Comparison of ENCODE assay signal across 9 cellular contexts in genomic region chr10:124221356-124222297, GRCh38.
A peak's percentile ranks its signal among the peaks of the same experiment; 100 is the strongest.
DNase-seq lines count a peak whose midpoint lies in the region; ATAC-seq, FAIRE-seq and TF ChIP-seq lines count a peak whose summit lies in the region.
"Had no signal": no experiment of that assay in that cellular context is flagged by ENCODE, and none has a peak within 500 bp of the region (broad histone marks: within the 10 kb centered on the region; RNA-seq: fewer than 3 reads in every experiment).

No MANE protein-coding gene starts in this region.

- no peaks in the 10 kb centered on the region for H4K20me1 ChIP-seq in hepatocyte (ENCODE audit: insufficient read depth, poor library complexity, severe bottlenecking)

- intact Hi-C loops in pancreas (cut with DNase I) (no loop called here), body of pancreas (cut with DNase I) (no loop called here)

- peak overlapping the region; percentile 16 for H3K27ac ChIP-seq in hepatocyte
- H3K27ac ChIP-seq in pancreas, result no peak overlapping the region
- H3K27ac ChIP-seq in body of pancreas, result no peak overlapping the region
- H3K27ac ChIP-seq: suprapubic skin had no signal

- H3K4me1 ChIP-seq in hepatocyte (ENCODE audit: insufficient read depth) (peaks cover 14% of the 10 kb centered on the region), pancreas (no peaks in the 10 kb centered on the region), body of pancreas (no peaks in the 10 kb centered on the region)

- 43% methylated on average over 22 of the region's 22 CpGs for WGBS in hepatocyte (ENCODE audit: low lambda C conversion rate, missing lambda C conversion rate)
- 51 to 52% methylated on average over 22 of the region's 22 CpGs for WGBS in pancreas, 2 donors
- 33 to 51% methylated on average over 22 of the region's 22 CpGs for WGBS in body of pancreas, 2 donors

- H3K4me2 ChIP-seq in hepatocyte, result peak overlapping the region; percentile 59

- H3K36me3 ChIP-seq in hepatocyte (replicated peaks; ENCODE audit: insufficient read depth, low read depth) (no peaks in the 10 kb centered on the region), pancreas (no peaks in the 10 kb centered on the region), body of pancreas (replicated peaks in 1 of 2; ENCODE audit: insufficient read depth in 1 of 2, low read depth in 2 of 2) (no peaks in the 10 kb centered on the region)
- H3K36me3 ChIP-seq: suprapubic skin had no signal

- H3K27me3 ChIP-seq in hepatocyte (peaks cover 5% of the 10 kb centered on the region), pancreas (no peaks in the 10 kb centered on the region), body of pancreas (no peaks in the 10 kb centered on the region)

- H2AFZ ChIP-seq in hepatocyte, result no peak overlapping the region

- no peak for FAIRE-seq in GM12891 (lab: Jason Lieb, UNC)
- FAIRE-seq in pancreas (lab: Jason Lieb, UNC), result no peak

- TF ChIP-seq POLR2A in GM12891 (IDR thresholded peaks at IDR 0.05; ENCODE audit: low read depth, low read length), result no peak
- TF ChIP-seq POLR2A in body of pancreas (IDR thresholded peaks at IDR 0.05), result no peak

- peak; percentile 46 for ATAC-seq in GM21526 (IDR thresholded peaks at IDR 0.05; ENCODE audit: low FRiP score, unreplicated experiment)
- no peak for ATAC-seq in pancreas
- no peak for ATAC-seq in body of pancreas

- no peak overlapping the region for H3K4me3 ChIP-seq in hepatocyte
- no peak overlapping the region for H3K4me3 ChIP-seq in pancreas
- no peak overlapping the region for H3K4me3 ChIP-seq in body of pancreas
- H3K4me3 ChIP-seq: suprapubic skin had no signal

- peak; percentile 53 for DNase-seq in GM12891 (ENCODE audit: insufficient read length, low spot score)
- DNase-seq in HT1080 (ENCODE audit: low read depth), result peak; percentile 82
- no peak for DNase-seq in hepatocyte (ENCODE audit: low spot score)
- DNase-seq in pancreas, result no peak
- DNase-seq in body of pancreas, result no peak
- no peak for DNase-seq in SKM-1 (lab: John Stamatoyannopoulos, UW; ENCODE audit: unreplicated experiment)
- DNase-seq in activated effector memory CD4-positive, alpha-beta T cell treated with anti-CD3 and anti-CD28 coated beads, Interleukin-2, amount 50 U/mL, for 16 hours, result no peak

- H3K9me3 ChIP-seq in hepatocyte (ENCODE audit: low read depth) (no peaks in the 10 kb centered on the region), pancreas (no peaks in the 10 kb centered on the region), body of pancreas (no peaks in the 10 kb centered on the region)
- H3K9me3 ChIP-seq: suprapubic skin had no signal

- no peak for TF ChIP-seq CTCF in hepatocyte (IDR thresholded peaks at IDR 0.05; ENCODE audit: poor library complexity)
- no peak for TF ChIP-seq CTCF in pancreas (IDR thresholded peaks at IDR 0.05)
- TF ChIP-seq CTCF in body of pancreas (IDR thresholded peaks at IDR 0.05), result no peak

- H3K9me2 ChIP-seq in hepatocyte (replicated peaks; ENCODE audit: insufficient read depth), result no peaks in the 10 kb centered on the region

- no peaks in the 10 kb centered on the region for H3K79me2 ChIP-seq in hepatocyte

TF ChIP-seq in GM12891, 5 proteins besides CTCF, POLR2A, EP300 and RAD21:
- no peak for TF ChIP-seq POU2F2 (IDR thresholded peaks at IDR 0.05; ENCODE audit: low read depth, low read length)
- no peak for TF ChIP-seq PAX5 (IDR thresholded peaks at IDR 0.05; ENCODE audit: insufficient read depth, low read length, severe bottlenecking)
- TF ChIP-seq TAF1 (IDR thresholded peaks at IDR 0.05; ENCODE audit: low read depth, low read length), result no peak
- peak; percentile 34; the same call in 1 of the 2 replicates for TF ChIP-seq SPI1 (IDR thresholded peaks at IDR 0.05; ENCODE audit: low read depth, low read length)
- TF ChIP-seq POLR2AphosphoS5 (IDR thresholded peaks at IDR 0.05; ENCODE audit: low read depth, low read length), result no peak

Comparison
In these comparisons a context has a peak if more than half of its experiments do, and no peak if none do; other contexts are left out.
1. DNase-seq: peak in GM12891 (single experiment) and HT1080 (single experiment); none in hepatocyte (single experiment), pancreas (0 of 6), body of pancreas (0 of 4), SKM-1 (single experiment) and activated effector memory CD4-positive, alpha-beta T cell treated with anti-CD3 and anti-CD28 coated beads, Interleukin-2, amount 50 U/mL, for 16 hours (single experiment).